In genomic region chr9:93132946-93133640, GRCh38 we compare ENCODE assay signal across 8 cellular contexts. TPM values are rescaled to one million over a fixed set of nuclear protein-coding genes. Genes with fewer than 3 reads are reported as not detected.
DNase-seq lines count a peak whose midpoint lies in the region; ATAC-seq, FAIRE-seq and TF ChIP-seq lines count a peak whose summit lies in the region.

No MANE protein-coding gene starts in this region.

- H3K79me2 ChIP-seq in OCI-LY3 (ENCODE audit: low read length): peaks cover 14% of the 10 kb centered on the region
- peaks cover 13% of the 10 kb centered on the region for H3K79me2 ChIP-seq in endothelial cell of umbilical vein (ENCODE audit: control insufficient read depth, insufficient read depth, low read length)

- no peaks in the 10 kb centered on the region for H3K27me3 Mint-ChIP-seq in CD8-positive, alpha-beta T cell (ENCODE audit: low read depth)
- H3K27me3 Mint-ChIP-seq in naive B cell: peaks cover 0 to 16% (median 0%) of the 10 kb centered on the region in 3 donors

- POLR2A ChIA-PET in CD8-positive, alpha-beta T cell (lab: Charles Lee): interaction anchor here (1.0 to 2.2 kb wide), 11 partner anchors 8 to 179 kb away, joined by 3 to 17 read pairs (median 5); partner anchors contain the start of gene CARD19
- POLR2A ChIA-PET in endothelial cell of umbilical vein (lab: Charles Lee): interaction anchor here (1.7 kb wide), 1 partner anchor 14 kb away, joined by 11 read pairs; no protein-coding TSS in a partner anchor

- no peak for FAIRE-seq in endothelial cell of umbilical vein (lab: Jason Lieb, UNC)

- intact Hi-C loops in CD8-positive, alpha-beta T cell (cut with DNase I, micrococcal nuclease): loop anchor here (10.0 kb wide), 2 partner anchors 322 to 432 kb away; partner anchors contain the start of genes FAM120A (in 1 of the 2) and FAM120AOS (in 1 of the 2)
- intact Hi-C loops in endothelial cell of umbilical vein (cut with micrococcal nuclease): loop anchor here (1.0 kb wide), 1 partner anchor 35 kb away; no protein-coding TSS in a partner anchor

- H3K36me3 Mint-ChIP-seq in CD8-positive, alpha-beta T cell: peaks cover 8% of the 10 kb centered on the region
- no peaks in the 10 kb centered on the region for H3K36me3 Mint-ChIP-seq in naive B cell

- DNase-seq in CD8-positive, alpha-beta T cell: no peak
- DNase-seq in endothelial cell of umbilical vein (ENCODE audit: low read depth, low spot score) (peak; percentile 57), naive B cell (no peak), dedifferentiated amniotic fluid mesenchymal stem cell (ENCODE audit: extremely low spot score) (no peak), T1000 (lab: John Stamatoyannopoulos, UW) (no peak)
- DNase-seq in stimulated activated CD4-positive, alpha-beta T cell treated with anti-CD3 and anti-CD28 coated beads, Interleukin-2, amount 100 ng/mL, for 48 hours: no peak

- no peaks in the 10 kb centered on the region for H3K9me3 Mint-ChIP-seq in CD8-positive, alpha-beta T cell
- peaks cover 0 to 3% (median 0%) of the 10 kb centered on the region in 7 donors for H3K9me3 Mint-ChIP-seq in naive B cell

- H3K36me3 ChIP-seq in CD8-positive, alpha-beta T cell (ENCODE audit: insufficient read depth, low read length): no peaks in the 10 kb centered on the region
- H3K36me3 ChIP-seq in OCI-LY3 (replicated peaks; ENCODE audit: low read depth, low read length): no peaks in the 10 kb centered on the region
- no peaks in the 10 kb centered on the region for H3K36me3 ChIP-seq in endothelial cell of umbilical vein (ENCODE audit: control insufficient read depth in 2 of 2, extremely low read depth in 1 of 2, insufficient read depth in 2 of 2, low read length in 2 of 2)

- peak overlapping the region; percentile 10; the same call in 1 of the 2 replicates for H2AFZ ChIP-seq in OCI-LY3 (ENCODE audit: low read depth, low read length)
- peak overlapping the region; percentile 88 for H2AFZ ChIP-seq in endothelial cell of umbilical vein (ENCODE audit: low read depth, low read length)

- no peak for ATAC-seq in CD8-positive, alpha-beta T cell
- ATAC-seq in naive B cell (ENCODE audit: low read depth in 2 of 2) (no peak), GM18519 (IDR thresholded peaks at IDR 0.05; ENCODE audit: low FRiP score, unreplicated experiment) (no peak)

- CTCF ChIA-PET in CD8-positive, alpha-beta T cell (lab: Charles Lee): interaction anchor here (0.8 to 1.6 kb wide), 2 partner anchors 25 to 169 kb away, joined by 3 to 6 read pairs; no protein-coding TSS in a partner anchor
- CTCF ChIA-PET in endothelial cell of umbilical vein (lab: Charles Lee): interaction anchor here (1.4 to 1.8 kb wide), 6 partner anchors 10 to 433 kb away, joined by 3 to 13 read pairs (median 6); no protein-coding TSS in a partner anchor

- H3K27ac Mint-ChIP-seq in CD8-positive, alpha-beta T cell: peak overlapping the region; percentile 93
- peak overlapping the region; percentile 63 to 100 (median 94) for H3K27ac Mint-ChIP-seq in naive B cell

- H3K9me1 ChIP-seq in endothelial cell of umbilical vein (replicated peaks; ENCODE audit: control insufficient read depth, extremely low read depth, insufficient read depth, low read length): no peaks in the 10 kb centered on the region

- no peaks in the 10 kb centered on the region for H3K9me3 ChIP-seq in CD8-positive, alpha-beta T cell (ENCODE audit: low read length)
- no peaks in the 10 kb centered on the region for H3K9me3 ChIP-seq in OCI-LY3 (ENCODE audit: insufficient read depth, low read length)
- H3K9me3 ChIP-seq in endothelial cell of umbilical vein (replicated peaks; ENCODE audit: control insufficient read depth, insufficient read depth, low read length): no peaks in the 10 kb centered on the region

- TF ChIP-seq POLR2A in endothelial cell of umbilical vein (IDR thresholded peaks at IDR 0.05; ENCODE audit: low read depth, low read length): no peak

- H3K4me3 ChIP-seq in CD8-positive, alpha-beta T cell (ENCODE audit: low read depth, low read length): peak overlapping the region; percentile 89
- H3K4me3 ChIP-seq in OCI-LY3 (ENCODE audit: low read length) (peak overlapping the region; percentile 89), endothelial cell of umbilical vein (replicated peaks in 1 of 3; ENCODE audit: insufficient read depth in 1 of 3, low read depth in 1 of 3, low read length in 3 of 3) (peak overlapping the region; percentile 54 to 63 (median 58))

- H3K4me2 ChIP-seq in OCI-LY3 (ENCODE audit: low read length): peak overlapping the region; percentile 99
- H3K4me2 ChIP-seq in endothelial cell of umbilical vein (ENCODE audit: insufficient read depth, low read length): peak overlapping the region; percentile 47

- peak overlapping the region; percentile 92 for H3K27ac ChIP-seq in CD8-positive, alpha-beta T cell (ENCODE audit: low read depth, low read length)
- peak overlapping the region; percentile 19; the same call in 1 of the 2 replicates for H3K27ac ChIP-seq in OCI-LY3 (ENCODE audit: low read length)
- H3K27ac ChIP-seq in endothelial cell of umbilical vein (ENCODE audit: insufficient read depth, low read depth, low read length): peak overlapping the region; percentile 75

- dilution Hi-C loops in endothelial cell of umbilical vein (cut with MboI; ENCODE audit: extremely low pct_ligation_motif_present, low sequenced_read_pairs): no loop called here

- peaks cover 58% of the 10 kb centered on the region for H3K4me1 Mint-ChIP-seq in CD8-positive, alpha-beta T cell (ENCODE audit: low read depth)
- peaks cover 27 to 53% (median 41%) of the 10 kb centered on the region in 3 donors for H3K4me1 Mint-ChIP-seq in naive B cell

- H4K20me1 ChIP-seq in OCI-LY3 (ENCODE audit: insufficient read depth, low read length) (peaks cover 7% of the 10 kb centered on the region; the same call in 1 of the 2 replicates), endothelial cell of umbilical vein (replicated peaks; ENCODE audit: control insufficient read depth, extremely low read depth, insufficient read depth, low read length) (no peaks in the 10 kb centered on the region)

- H3K9ac ChIP-seq in OCI-LY3 (ENCODE audit: low read length) (peak overlapping the region; percentile 73), endothelial cell of umbilical vein (replicated peaks; ENCODE audit: extremely low read depth, insufficient read depth, low read length) (peak overlapping the region; percentile 92)

- peaks cover 50% of the 10 kb centered on the region for H3K4me1 ChIP-seq in CD8-positive, alpha-beta T cell (ENCODE audit: insufficient read depth, low read length)
- peaks cover 25% of the 10 kb centered on the region for H3K4me1 ChIP-seq in OCI-LY3 (ENCODE audit: low read length)
- H3K4me1 ChIP-seq in endothelial cell of umbilical vein (ENCODE audit: control insufficient read depth, extremely low read depth, insufficient read depth, low read length): peaks cover 59% of the 10 kb centered on the region

- no peaks in the 10 kb centered on the region for H3K27me3 ChIP-seq in CD8-positive, alpha-beta T cell (ENCODE audit: insufficient read depth, low read length)
- H3K27me3 ChIP-seq in OCI-LY3 (ENCODE audit: low read depth, low read length) (peaks cover 5% of the 10 kb centered on the region; the same call in 1 of the 2 replicates), endothelial cell of umbilical vein (ENCODE audit: control insufficient read depth in 2 of 2, insufficient read depth in 2 of 2, low read length in 2 of 2) (no peaks in the 10 kb centered on the region)

- BruUV-seq in endothelial cell of umbilical vein (replicated peaks; lab: Mats Ljungman, UMichigan): TSS peak; percentile 54

- peak overlapping the region; percentile 92 for H3K4me3 Mint-ChIP-seq in CD8-positive, alpha-beta T cell
- H3K4me3 Mint-ChIP-seq in naive B cell: peak overlapping the region; percentile 68 to 92 (median 88)

- TF ChIP-seq CTCF in CD8-positive, alpha-beta T cell (IDR thresholded peaks at IDR 0.05): no peak
- TF ChIP-seq CTCF in OCI-LY3 (IDR thresholded peaks at IDR 0.05; ENCODE audit: low read depth, low read length) (no peak), endothelial cell of umbilical vein (IDR thresholded peaks at IDR 0.05; ENCODE audit: extremely low read depth in 1 of 2, insufficient read depth in 1 of 2, low read depth in 1 of 2, low read length in 2 of 2) (no peak)

RNA-seq across cellular contexts. Expression of gene NINJ1, which starts 1.0 kb away (rescaled TPM):
- total RNA-seq in CD8-positive, alpha-beta T cell: 100 to 1,000 TPM; 214 to 229 TPM
- 31.5 and 42.2 TPM in 2 replicates for total RNA-seq in endothelial cell of umbilical vein
- 57.7 and 75.4 TPM in 2 replicates for polyA plus RNA-seq in endothelial cell of umbilical vein
- polyA plus RNA-seq in endothelial cell of umbilical vein (2011; cell fraction: cytosol; rRNA removed): 41.6 and 45.2 TPM in 2 replicates
- polyA plus RNA-seq in endothelial cell of umbilical vein (2011; cell fraction: nucleus; rRNA removed): 13.5 and 16.1 TPM in 2 replicates
- 47.0 and 62.3 TPM in 2 replicates for polyA plus RNA-seq in endothelial cell of umbilical vein (2012)
- polyA minus RNA-seq in endothelial cell of umbilical vein: 17.9 and 23.1 TPM in 2 replicates
- 9.3 TPM for polyA minus RNA-seq in endothelial cell of umbilical vein (2011; cell fraction: cytosol; rRNA and poly(A)+ RNA removed)
- 6.6 and 11.2 TPM in 2 replicates for polyA minus RNA-seq in endothelial cell of umbilical vein (2011; cell fraction: nucleus; rRNA and poly(A)+ RNA removed)
- polyA plus RNA-seq in naive B cell (ENCODE audit: low read depth in 6 of 6): 10 to 100 TPM in 1 of 6 donors, 1 to 10 TPM in 5; 4.3 to 14.2 (median 7.1) TPM

RNA-seq across cellular contexts. Expression of gene CARD19, which starts 37.1 kb away (rescaled TPM):
- total RNA-seq in CD8-positive, alpha-beta T cell: 10 to 100 TPM; 72.1 to 78.0 TPM
- 45.7 and 58.4 TPM in 2 replicates for total RNA-seq in endothelial cell of umbilical vein
- 148 and 238 TPM in 2 replicates for polyA plus RNA-seq in endothelial cell of umbilical vein
- 73.7 and 99.6 TPM in 2 replicates for polyA plus RNA-seq in endothelial cell of umbilical vein (2011; cell fraction: cytosol; rRNA removed)
- 77.8 and 80.0 TPM in 2 replicates for polyA plus RNA-seq in endothelial cell of umbilical vein (2011; cell fraction: nucleus; rRNA removed)
- polyA plus RNA-seq in endothelial cell of umbilical vein (2012): 44.0 and 78.6 TPM in 2 replicates
- 25.4 and 36.1 TPM in 2 replicates for polyA minus RNA-seq in endothelial cell of umbilical vein
- 7.7 TPM for polyA minus RNA-seq in endothelial cell of umbilical vein (2011; cell fraction: cytosol; rRNA and poly(A)+ RNA removed)
- 18.2 and 21.8 TPM in 2 replicates for polyA minus RNA-seq in endothelial cell of umbilical vein (2011; cell fraction: nucleus; rRNA and poly(A)+ RNA removed)
- polyA plus RNA-seq in naive B cell (ENCODE audit: low read depth in 6 of 6): 10 to 100 TPM; 18.4 to 37.3 (median 27.4) TPM

RNA-seq across cellular contexts. Expression of gene WNK2, which starts 50.8 kb away (rescaled TPM):
- under 1 TPM; 0.25 to 0.30 TPM for total RNA-seq in CD8-positive, alpha-beta T cell
- total RNA-seq in endothelial cell of umbilical vein: not detected in 2 replicates
- polyA plus RNA-seq in endothelial cell of umbilical vein (not detected in 2 replicates), naive B cell (ENCODE audit: low read depth in 6 of 6) (not detected)
- not detected in 2 replicates for polyA plus RNA-seq in endothelial cell of umbilical vein (2011; cell fraction: cytosol; rRNA removed)
- not detected in 2 replicates for polyA plus RNA-seq in endothelial cell of umbilical vein (2011; cell fraction: nucleus; rRNA removed)
- 0.05 TPM in 1 of 2 replicates, not detected in the other for polyA plus RNA-seq in endothelial cell of umbilical vein (2012)
- polyA minus RNA-seq in endothelial cell of umbilical vein: not detected in 2 replicates
- polyA minus RNA-seq in endothelial cell of umbilical vein (2011; cell fraction: cytosol; rRNA and poly(A)+ RNA removed): 5.7 TPM
- polyA minus RNA-seq in endothelial cell of umbilical vein (2011; cell fraction: nucleus; rRNA and poly(A)+ RNA removed): not detected in 2 replicates

Comparison
In these comparisons a context has a peak if more than half of its experiments do, and no peak if none do; other contexts are left out.
1. H3K27ac ChIP-seq: peak in every context shown above with its lines; median percentile 92 in CD8-positive, alpha-beta T cell; 75 in endothelial cell of umbilical vein; 19 in OCI-LY3.